Comparison of ENCODE assay signal across 1 cellular context in genomic region chr6:35307138-35307537, GRCh38. TPM values are rescaled to one million over a fixed set of nuclear protein-coding genes. Genes with fewer than 3 reads are reported as not detected.
"Had no signal": no experiment of that assay in that cellular context is flagged by ENCODE, and none has a peak within 500 bp of the region (broad histone marks: within the 10 kb centered on the region; RNA-seq: fewer than 3 reads in every experiment).

No MANE protein-coding gene starts in this region.

RNA-seq across cellular contexts. Expression of gene DEF6, which starts 9.5 kb away (rescaled TPM):
- total RNA-seq: myocyte had no signal
